In genomic region chr6:155004576-155005345, GRCh38 we compare ENCODE assay signal across 30 cellular contexts.
"Had no signal": no experiment of that assay in that cellular context is flagged by ENCODE, and none has a peak within 500 bp of the region (broad histone marks: within the 10 kb centered on the region; RNA-seq: fewer than 3 reads in every experiment).

No MANE protein-coding gene starts in this region.

- ATAC-seq: activated naive CD8-positive, alpha-beta T cell treated with anti-CD3 and anti-CD28 coated beads, Interleukin-2, amount 50 U/mL, for 24 hours; gastrocnemius medialis; left cardiac atrium; naive thymus-derived CD4-positive, alpha-beta T cell; pancreas; upper lobe of right lung had no signal

- H3K4me3 ChIP-seq: coronary artery, dorsolateral prefrontal cortex, gastrocnemius medialis, hepatocyte, pancreas, prostate gland, sigmoid colon, thyroid gland, upper lobe of right lung had no signal

- DNase-seq: activated CD4-positive, alpha-beta T cell treated with anti-CD3 and anti-CD28 coated beads for 48 hours; activated CD4-positive, alpha-beta T cell treated with anti-CD3 and anti-CD28 coated beads, Interleukin-2, amount 50 U/mL, for 48 hours; activated CD8-positive, alpha-beta memory T cell treated with anti-CD3 and anti-CD28 coated beads, Interleukin-2, amount 50 U/mL, for 48 hours; activated gamma-delta T cell; activated naive CD4-positive, alpha-beta T cell treated with anti-CD3 and anti-CD28 coated beads, Interleukin-2, amount 50 U/mL, for 16 hours; activated naive CD8-positive, alpha-beta T cell treated with anti-CD3 and anti-CD28 coated beads, Interleukin-2, amount 50 U/mL, for 24 hours; activated T-cell treated with anti-CD3 and anti-CD28 coated beads, Interleukin-2, amount 50 U/mL, for 24 hours; amygdala; dorsolateral prefrontal cortex; effector memory CD4-positive, alpha-beta T cell; gastrocnemius medialis; glutamatergic neuron; left cardiac atrium; mammary epithelial cell; midbrain; naive thymus-derived CD4-positive, alpha-beta T cell; nucleus accumbens; pancreas; retina; sigmoid colon; small intestine; stimulated activated CD4-positive, alpha-beta T cell treated with anti-CD3 and anti-CD28 coated beads, Interleukin-4, amount 100 ng/mL, for 24 hours; substantia nigra; T-helper 1 cell; thyroid gland; upper lobe of right lung had no signal

- H3K9me3 ChIP-seq: gastrocnemius medialis, pancreas, prostate gland, sigmoid colon, thyroid gland, upper lobe of right lung had no signal

- H3K4me2 ChIP-seq: hepatocyte had no signal

- H3K4me1 ChIP-seq: pancreas, prostate gland, sigmoid colon, upper lobe of right lung had no signal

- H3K27ac ChIP-seq: coronary artery, dorsolateral prefrontal cortex, gastrocnemius medialis, hepatocyte, pancreas, prostate gland, sigmoid colon, thyroid gland, upper lobe of right lung had no signal

- H3K27me3 ChIP-seq: dorsolateral prefrontal cortex, gastrocnemius medialis, hepatocyte, pancreas, sigmoid colon, thyroid gland, upper lobe of right lung had no signal

- H3K36me3 ChIP-seq: gastrocnemius medialis, pancreas, prostate gland, sigmoid colon, thyroid gland, upper lobe of right lung had no signal

- H2AFZ ChIP-seq: hepatocyte had no signal

- FAIRE-seq: keratinocyte, pancreas, small intestine had no signal
